11 cellular contexts compared by ENCODE assay signal in genomic region chr4:23966720-23967119, GRCh38.
A peak's percentile ranks its signal among the peaks of the same experiment; 100 is the strongest.
DNase-seq lines count a peak whose midpoint lies in the region; ATAC-seq and TF ChIP-seq lines count a peak whose summit lies in the region.
"Had no signal": no experiment of that assay in that cellular context is flagged by ENCODE, and none has a peak within 500 bp of the region (broad histone marks: within the 10 kb centered on the region; RNA-seq: fewer than 3 reads in every experiment).

No MANE protein-coding gene starts in this region.

- in situ Hi-C loops in GM13977 (cut with MboI; ENCODE audit: low pct_unique_long_range_greater_than_20kb, low sequenced_read_pairs, unreplicated experiment), result no loop called here
- in situ Hi-C loops in SK-MEL-5 (cut with HindIII; ENCODE audit: low pct_unique_long_range_greater_than_20kb, low sequenced_read_pairs), result no loop called here

- TF ChIP-seq CTCF in AG10803 (conservative IDR thresholded peaks at IDR 0.05; ENCODE audit: low read length) (peak; percentile 38; the same call in 1 of the 2 replicates), GM13977 (IDR thresholded peaks at IDR 0.05; ENCODE audit: extremely low read depth, insufficient read depth, missing control alignments) (peak; percentile 5)

- ATAC-seq in GM19324 (IDR thresholded peaks at IDR 0.05; ENCODE audit: low FRiP score, unreplicated experiment) (no peak), HG03432 (IDR thresholded peaks at IDR 0.05; ENCODE audit: unreplicated experiment) (no peak)

- DNase-seq in AG10803 (ENCODE audit: low read depth) (no peak), GM13977 (ENCODE audit: low spot score) (no peak), SK-MEL-5 (ENCODE audit: low read depth, low spot score) (peak; percentile 69), iPS-NIHi7 (ENCODE audit: extremely low spot score) (peak; percentile 61), GM19240 (ENCODE audit: insufficient read length, low spot score) (no peak)
- DNase-seq in effector CD8-positive, alpha-beta T cell (lab: John Stamatoyannopoulos, UW), result no peak
- DNase-seq: activated gamma-delta T cell treated with Interleukin-2 at 50 U/mL for 16 hours, dorsolateral prefrontal cortex, trophoblast cell had no signal

- no peak overlapping the region for H3K4me3 ChIP-seq in AG10803 (ENCODE audit: low read length)
- H3K4me3 ChIP-seq: dorsolateral prefrontal cortex had no signal

Comparison
In these comparisons a context has a peak if more than half of its experiments do, and no peak if none do; other contexts are left out.
1. DNase-seq: peak in SK-MEL-5 (single experiment) and iPS-NIHi7 (single experiment); none in AG10803 (single experiment), GM13977 (single experiment), GM19240 (single experiment) and effector CD8-positive, alpha-beta T cell (single experiment).